Comparison of ENCODE assay signal across 20 cellular contexts in the genomic region with DNA sequence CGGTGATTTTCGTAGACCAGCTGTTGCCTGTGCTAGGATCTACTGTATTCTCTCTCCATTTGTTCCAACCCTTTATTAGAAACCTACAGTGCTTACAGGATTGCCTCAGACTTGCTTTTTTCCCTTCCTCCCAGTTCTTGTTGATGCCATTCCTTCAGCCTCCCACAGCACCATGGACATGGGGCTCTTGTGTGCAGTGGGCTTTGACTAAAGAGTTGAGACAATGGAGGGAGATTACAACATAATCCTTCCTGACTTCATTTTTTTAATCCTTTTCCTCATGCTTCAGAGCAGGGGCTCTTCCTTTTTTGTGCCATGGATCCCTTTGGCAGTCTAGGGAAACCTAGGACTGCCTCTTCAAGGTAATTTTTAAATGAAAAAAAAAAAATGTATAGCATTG.
"Had no signal": no experiment of that assay in that cellular context is flagged by ENCODE, and none has a peak within 500 bp of the region (broad histone marks: within the 10 kb centered on the region; RNA-seq: fewer than 3 reads in every experiment).

No MANE protein-coding gene starts in this region.

- H3K79me2 ChIP-seq: hepatocyte had no signal

- H3K4me1 ChIP-seq: left ventricle myocardium inferior, lower lobe of right lung had no signal

- H2AFZ ChIP-seq: hepatocyte had no signal

- FAIRE-seq: colon, kidney, small intestine had no signal

- H3K36me3 ChIP-seq: left ventricle myocardium inferior, lower lobe of right lung, neutrophil had no signal

- H3K9me3 ChIP-seq: lower lobe of right lung, neutrophil had no signal

- ATAC-seq: left cardiac atrium, lower lobe of right lung, right cardiac atrium had no signal

- H3K27me3 ChIP-seq: hepatocyte, neutrophil had no signal

- H3K9me3 Mint-ChIP-seq: dendritic cell treated with granulocyte-macrophage colony-stimulating factor and Interleukin-4, amounts not matched to agents 40 ng/mL and 50 ng/mL, for 4 days had no signal

- DNase-seq: erythroblast; foreskin melanocyte; head of caudate nucleus; kidney; left cardiac atrium; left ventricle myocardium inferior; lower lobe of right lung; posterior cingulate gyrus; right cardiac atrium; small intestine; stimulated activated CD4-positive, alpha-beta T cell treated with anti-CD3 and anti-CD28 coated beads, Interleukin-12 subunit alpha, Interleukin-12 subunit beta, amount 100 ng/mL, for 4 hours; stimulated activated naive CD4-positive, alpha-beta T cell; trophoblast cell had no signal

- H3K4me3 ChIP-seq: hepatocyte, left ventricle myocardium inferior, lower lobe of right lung had no signal

- H3K27ac ChIP-seq: hepatocyte, left ventricle myocardium inferior, lower lobe of right lung, neutrophil had no signal

- H3K27me3 Mint-ChIP-seq: dendritic cell treated with granulocyte-macrophage colony-stimulating factor and Interleukin-4, amounts not matched to agents 40 ng/mL and 50 ng/mL, for 4 days; memory B cell had no signal

- H3K36me3 Mint-ChIP-seq: memory B cell; mesothelial cell of epicardium; natural killer cell treated with Interleukin-12 subunit alpha and Interleukin-12 subunit beta and Interleukin-15 and Interleukin-18, amount 100 ng/mL, for 72 hours had no signal

- H3K4me3 Mint-ChIP-seq: dendritic cell treated with granulocyte-macrophage colony-stimulating factor and Interleukin-4, amounts not matched to agents 40 ng/mL and 50 ng/mL, for 4 days; memory B cell; mesothelial cell of epicardium; natural killer cell treated with Interleukin-12 subunit alpha and Interleukin-12 subunit beta and Interleukin-15 and Interleukin-18, amount 100 ng/mL, for 72 hours had no signal

- H3K4me1 Mint-ChIP-seq: memory B cell had no signal

- H3K4me2 ChIP-seq: hepatocyte had no signal

- H3K27ac Mint-ChIP-seq: dendritic cell treated with granulocyte-macrophage colony-stimulating factor and Interleukin-4, amounts not matched to agents 40 ng/mL and 50 ng/mL, for 4 days; memory B cell; mesothelial cell of epicardium; natural killer cell treated with Interleukin-12 subunit alpha and Interleukin-12 subunit beta and Interleukin-15 and Interleukin-18, amount 100 ng/mL, for 72 hours had no signal
